7 cellular contexts compared by ENCODE assay signal in genomic region chr3:9601006-9601581, GRCh38. TPM values are rescaled to one million over a fixed set of nuclear protein-coding genes. Genes with fewer than 3 reads are reported as not detected.
"Had no signal": no experiment of that assay in that cellular context is flagged by ENCODE, and none has a peak within 500 bp of the region (broad histone marks: within the 10 kb centered on the region; RNA-seq: fewer than 3 reads in every experiment).

No MANE protein-coding gene starts in this region.

RNA-seq across cellular contexts. Expression of gene LHFPL4, which starts 47.5 kb away (rescaled TPM):
- total RNA-seq: activated CD4-positive, alpha-beta T cell treated with anti-CD3 and anti-CD28 coated beads for 36 hours; activated naive CD8-positive, alpha-beta T cell treated with anti-CD3 and anti-CD28 coated beads for 36 hours; aorta; liver; mesothelial cell of epicardium; naive thymus-derived CD4-positive, alpha-beta T cell; posterior vena cava had no signal
